In genomic region chr1:219560856-219561255, GRCh38 we compare ENCODE assay signal across 36 cellular contexts. TPM values are rescaled to one million over a fixed set of nuclear protein-coding genes. Genes with fewer than 3 reads are reported as not detected.
"Had no signal": no experiment of that assay in that cellular context is flagged by ENCODE, and none has a peak within 500 bp of the region (broad histone marks: within the 10 kb centered on the region; RNA-seq: fewer than 3 reads in every experiment).

No MANE protein-coding gene starts in this region.

- H3K27ac Mint-ChIP-seq: activated CD4-positive, alpha-beta T cell treated with anti-CD3 and anti-CD28 coated beads for 36 hours; activated CD4-positive, alpha-beta T cell treated with anti-CD3 and anti-CD28 coated beads, Interleukin-2, amount 10 ng/mL, durations not matched to agents 7 days and 5 days; activated CD8-positive, alpha-beta T cell treated with anti-CD3 and anti-CD28 coated beads, Interleukin-2, amount 10 ng/mL, durations not matched to agents 7 days and 5 days; activated naive CD4-positive, alpha-beta T cell treated with anti-CD3 and anti-CD28 coated beads, Interleukin-2, amount 50 U/mL, for 72 hours; activated T-cell treated with anti-CD3 and anti-CD28 coated beads, Interleukin-2, amount 50 U/mL, for 24 hours; activated T-helper 2 cell treated with anti-CD3 and anti-CD28 coated beads, Interferon-gamma antibody, Interleukin-2, Interleukin-4, amounts not matched to agents 10 μg/mL and 5 μg/mL and 100 μg/mL, durations not matched to agents 14 hours and 24 hours and 36 hours; T-helper 1 cell treated with Interleukin-12 subunit alpha and Interleukin-12 subunit beta and Interleukin-4 antibody, amounts not matched to agents 30 μg/mL and 1 μg/mL, for 36 hours; T-helper 2 cell treated with Interferon-gamma antibody and Interleukin-4, amounts not matched to agents 5 μg/mL and 100 μg/mL, for 36 hours; WTC11 had no signal

- DNase-seq: activated CD4-positive, alpha-beta T cell treated with anti-CD3 and anti-CD28 coated beads for 36 hours; activated CD4-positive, alpha-beta T cell treated with anti-CD3 and anti-CD28 coated beads, Interleukin-2, amount 10 ng/mL, durations not matched to agents 7 days and 5 days; activated CD4-positive, alpha-beta T cell treated with anti-CD3 and anti-CD28 coated beads, Interleukin-2, amount 50 U/mL, for 48 hours; activated CD8-positive, alpha-beta T cell treated with anti-CD3 and anti-CD28 coated beads, Interleukin-2, amount 10 ng/mL, durations not matched to agents 7 days and 5 days; activated gamma-delta T cell; activated naive CD4-positive, alpha-beta T cell treated with Interleukin-2 at 50 U/mL for 16 hours; activated T-cell treated with anti-CD3 and anti-CD28 coated beads, Interleukin-2, amount 50 U/mL, for 24 hours; anterior cingulate cortex; brain microvascular endothelial cell; central memory CD4-positive, alpha-beta T cell; MM.1S; MV-4-11; NCI-H1092; NCI-H146; NCI-H187; NCI-H2029 treated with DMSO at 0.1 percent for 48 hours; NCI-H2107; NCI-H2171; NCI-H510A; NCI-H526; NCI-H748 treated with DMSO at 0.1 percent for 48 hours; NK-92 treated with Interleukin-12 subunit alpha and Interleukin-12 subunit beta, amount 100 ng/mL, for 24 hours; PC-3; Peyer's patch; RPMI8226; SHP77 treated with DMSO at 0.1 percent for 48 hours; SK-N-SH had no signal

- H3K36me3 ChIP-seq: brain microvascular endothelial cell, Peyer's patch, SJSA1 had no signal

- H3K9me3 ChIP-seq: Peyer's patch, SJSA1, SK-N-SH had no signal

- ATAC-seq: activated CD4-positive, alpha-beta T cell treated with anti-CD3 and anti-CD28 coated beads for 36 hours; activated CD4-positive, CD25-positive, alpha-beta regulatory T cell treated with anti-CD3 and anti-CD28 coated beads, Interleukin-2, amount 50 U/mL, for 24 hours; activated CD8-positive, alpha-beta T cell treated with anti-CD3 and anti-CD28 coated beads, Interleukin-2, amount 10 ng/mL, durations not matched to agents 7 days and 5 days; activated naive CD4-positive, alpha-beta T cell treated with anti-CD3 and anti-CD28 coated beads, Interleukin-2, amount 50 U/mL, for 72 hours; PC-3; WTC11 had no signal

- H3K9me3 Mint-ChIP-seq: activated CD4-positive, alpha-beta T cell treated with anti-CD3 and anti-CD28 coated beads, Interleukin-2, amount 10 ng/mL, durations not matched to agents 7 days and 5 days; activated T-helper 2 cell treated with anti-CD3 and anti-CD28 coated beads, Interferon-gamma antibody, Interleukin-2, Interleukin-4, amounts not matched to agents 10 μg/mL and 5 μg/mL and 100 μg/mL, durations not matched to agents 14 hours and 24 hours and 36 hours; T-helper 1 cell treated with Interleukin-12 subunit alpha and Interleukin-12 subunit beta and Interleukin-4 antibody, amounts not matched to agents 30 μg/mL and 1 μg/mL, for 36 hours; WTC11 had no signal

- H3K4me1 Mint-ChIP-seq: activated CD4-positive, alpha-beta T cell treated with anti-CD3 and anti-CD28 coated beads for 36 hours; activated CD4-positive, alpha-beta T cell treated with anti-CD3 and anti-CD28 coated beads, Interleukin-2, amount 10 ng/mL, durations not matched to agents 7 days and 5 days had no signal

- H3K4me2 ChIP-seq: KMS-11, SK-N-SH had no signal

- H3K9me2 ChIP-seq: SK-N-SH had no signal

- H3K4me1 ChIP-seq: Peyer's patch had no signal

- H3K27ac ChIP-seq: brain microvascular endothelial cell, KMS-11, Peyer's patch, SJSA1 had no signal

- H3K4me3 ChIP-seq: Peyer's patch, SJSA1 had no signal

- H3K27me3 ChIP-seq: brain microvascular endothelial cell, Peyer's patch, SJSA1 had no signal

- H3K4me3 Mint-ChIP-seq: activated CD4-positive, alpha-beta T cell treated with anti-CD3 and anti-CD28 coated beads for 36 hours; activated CD4-positive, alpha-beta T cell treated with anti-CD3 and anti-CD28 coated beads, Interleukin-2, amount 10 ng/mL, durations not matched to agents 7 days and 5 days; activated CD8-positive, alpha-beta T cell treated with anti-CD3 and anti-CD28 coated beads, Interleukin-2, amount 10 ng/mL, durations not matched to agents 7 days and 5 days; activated T-cell treated with anti-CD3 and anti-CD28 coated beads, Interleukin-2, amount 50 U/mL, for 24 hours; T-helper 1 cell treated with Interleukin-12 subunit alpha and Interleukin-12 subunit beta and Interleukin-4 antibody, amounts not matched to agents 30 μg/mL and 1 μg/mL, for 36 hours; T-helper 2 cell treated with Interferon-gamma antibody and Interleukin-4, amounts not matched to agents 5 μg/mL and 100 μg/mL, for 36 hours; WTC11 had no signal

- H3K27me3 Mint-ChIP-seq: activated CD4-positive, alpha-beta T cell treated with anti-CD3 and anti-CD28 coated beads for 36 hours; activated CD4-positive, alpha-beta T cell treated with anti-CD3 and anti-CD28 coated beads, Interleukin-2, amount 10 ng/mL, durations not matched to agents 7 days and 5 days; activated T-cell treated with anti-CD3 and anti-CD28 coated beads, Interleukin-2, amount 50 U/mL, for 24 hours had no signal

- H3K36me3 Mint-ChIP-seq: activated naive CD4-positive, alpha-beta T cell treated with anti-CD3 and anti-CD28 coated beads, Interleukin-2, amount 50 U/mL, for 72 hours; WTC11 had no signal

- H3K9ac ChIP-seq: KMS-11, SK-N-SH had no signal

RNA-seq across cellular contexts. Expression of gene ZC3H11B, which starts 52.0 kb away (rescaled TPM):
- total RNA-seq: activated T-helper 2 cell treated with anti-CD3 and anti-CD28 coated beads, Interferon-gamma antibody, Interleukin-2, Interleukin-4, amounts not matched to agents 10 μg/mL and 5 μg/mL and 100 μg/mL, durations not matched to agents 14 hours and 24 hours and 36 hours; LHCN-M2; PC-3; SJSA1 had no signal
- polyA plus RNA-seq: SK-N-SH had no signal
